In the genomic region with DNA sequence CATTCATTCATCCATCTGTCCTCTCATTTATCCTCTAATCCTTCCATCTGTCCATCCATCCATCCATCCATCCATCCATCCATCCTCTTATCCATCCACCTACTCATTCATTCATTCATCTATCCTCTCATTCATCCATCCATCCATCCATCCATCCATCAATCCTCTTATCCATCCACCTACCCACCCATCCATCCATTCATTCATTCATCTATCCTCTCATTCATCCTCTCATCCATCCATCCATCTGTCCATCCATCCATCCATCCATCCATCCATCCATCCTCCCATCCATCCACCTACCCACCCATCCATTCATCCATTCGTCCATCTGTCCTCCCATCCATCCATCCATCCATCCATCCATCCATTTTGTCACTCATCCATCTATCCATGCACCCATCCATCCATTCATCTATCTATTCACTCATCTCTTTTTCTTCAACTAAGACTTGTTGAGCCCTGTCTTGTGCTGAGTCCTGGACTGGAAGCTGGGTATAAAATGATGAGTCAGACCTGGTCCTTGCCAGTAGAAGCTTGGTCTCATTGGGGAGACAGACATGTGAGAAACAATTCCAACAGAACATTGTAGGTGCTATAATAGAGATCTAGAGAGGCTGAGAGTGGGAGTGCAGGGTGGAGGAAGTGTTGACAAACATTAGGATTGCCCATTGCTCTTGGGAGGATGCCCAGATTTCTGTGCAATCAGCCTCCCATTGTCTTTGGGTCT, we compare ENCODE assay signal across 1 cellular context.
TF ChIP-seq lines count a peak whose summit lies in the region.

No MANE protein-coding gene starts in this region.

TF ChIP-seq in K562, 482 proteins besides CTCF, POLR2A, EP300 and RAD21 (continued from another document):
- TF ChIP-seq, protein P1, sequence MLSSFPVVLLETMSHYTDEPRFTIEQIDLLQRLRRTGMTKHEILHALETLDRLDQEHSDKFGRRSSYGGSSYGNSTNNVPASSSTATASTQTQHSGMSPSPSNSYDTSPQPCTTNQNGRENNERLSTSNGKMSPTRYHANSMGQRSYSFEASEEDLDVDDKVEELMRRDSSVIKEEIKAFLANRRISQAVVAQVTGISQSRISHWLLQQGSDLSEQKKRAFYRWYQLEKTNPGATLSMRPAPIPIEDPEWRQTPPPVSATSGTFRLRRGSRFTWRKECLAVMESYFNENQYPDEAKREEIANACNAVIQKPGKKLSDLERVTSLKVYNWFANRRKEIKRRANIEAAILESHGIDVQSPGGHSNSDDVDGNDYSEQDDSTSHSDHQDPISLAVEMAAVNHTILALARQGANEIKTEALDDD (IDR thresholded peaks at IDR 0.05), result no peak
- TF ChIP-seq, protein P2, sequence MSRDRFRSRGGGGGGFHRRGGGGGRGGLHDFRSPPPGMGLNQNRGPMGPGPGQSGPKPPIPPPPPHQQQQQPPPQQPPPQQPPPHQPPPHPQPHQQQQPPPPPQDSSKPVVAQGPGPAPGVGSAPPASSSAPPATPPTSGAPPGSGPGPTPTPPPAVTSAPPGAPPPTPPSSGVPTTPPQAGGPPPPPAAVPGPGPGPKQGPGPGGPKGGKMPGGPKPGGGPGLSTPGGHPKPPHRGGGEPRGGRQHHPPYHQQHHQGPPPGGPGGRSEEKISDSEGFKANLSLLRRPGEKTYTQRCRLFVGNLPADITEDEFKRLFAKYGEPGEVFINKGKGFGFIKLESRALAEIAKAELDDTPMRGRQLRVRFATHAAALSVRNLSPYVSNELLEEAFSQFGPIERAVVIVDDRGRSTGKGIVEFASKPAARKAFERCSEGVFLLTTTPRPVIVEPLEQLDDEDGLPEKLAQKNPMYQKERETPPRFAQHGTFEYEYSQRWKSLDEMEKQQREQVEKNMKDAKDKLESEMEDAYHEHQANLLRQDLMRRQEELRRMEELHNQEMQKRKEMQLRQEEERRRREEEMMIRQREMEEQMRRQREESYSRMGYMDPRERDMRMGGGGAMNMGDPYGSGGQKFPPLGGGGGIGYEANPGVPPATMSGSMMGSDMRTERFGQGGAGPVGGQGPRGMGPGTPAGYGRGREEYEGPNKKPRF (IDR thresholded peaks at IDR 0.05; ENCODE audit: low read depth, low read length), result no peak
- TF ChIP-seq TRIM28 (IDR thresholded peaks at IDR 0.05), result 0 out of 2 replicates have a peak, but pooled peaks have one; percentile 18
- TF ChIP-seq, protein P3, sequence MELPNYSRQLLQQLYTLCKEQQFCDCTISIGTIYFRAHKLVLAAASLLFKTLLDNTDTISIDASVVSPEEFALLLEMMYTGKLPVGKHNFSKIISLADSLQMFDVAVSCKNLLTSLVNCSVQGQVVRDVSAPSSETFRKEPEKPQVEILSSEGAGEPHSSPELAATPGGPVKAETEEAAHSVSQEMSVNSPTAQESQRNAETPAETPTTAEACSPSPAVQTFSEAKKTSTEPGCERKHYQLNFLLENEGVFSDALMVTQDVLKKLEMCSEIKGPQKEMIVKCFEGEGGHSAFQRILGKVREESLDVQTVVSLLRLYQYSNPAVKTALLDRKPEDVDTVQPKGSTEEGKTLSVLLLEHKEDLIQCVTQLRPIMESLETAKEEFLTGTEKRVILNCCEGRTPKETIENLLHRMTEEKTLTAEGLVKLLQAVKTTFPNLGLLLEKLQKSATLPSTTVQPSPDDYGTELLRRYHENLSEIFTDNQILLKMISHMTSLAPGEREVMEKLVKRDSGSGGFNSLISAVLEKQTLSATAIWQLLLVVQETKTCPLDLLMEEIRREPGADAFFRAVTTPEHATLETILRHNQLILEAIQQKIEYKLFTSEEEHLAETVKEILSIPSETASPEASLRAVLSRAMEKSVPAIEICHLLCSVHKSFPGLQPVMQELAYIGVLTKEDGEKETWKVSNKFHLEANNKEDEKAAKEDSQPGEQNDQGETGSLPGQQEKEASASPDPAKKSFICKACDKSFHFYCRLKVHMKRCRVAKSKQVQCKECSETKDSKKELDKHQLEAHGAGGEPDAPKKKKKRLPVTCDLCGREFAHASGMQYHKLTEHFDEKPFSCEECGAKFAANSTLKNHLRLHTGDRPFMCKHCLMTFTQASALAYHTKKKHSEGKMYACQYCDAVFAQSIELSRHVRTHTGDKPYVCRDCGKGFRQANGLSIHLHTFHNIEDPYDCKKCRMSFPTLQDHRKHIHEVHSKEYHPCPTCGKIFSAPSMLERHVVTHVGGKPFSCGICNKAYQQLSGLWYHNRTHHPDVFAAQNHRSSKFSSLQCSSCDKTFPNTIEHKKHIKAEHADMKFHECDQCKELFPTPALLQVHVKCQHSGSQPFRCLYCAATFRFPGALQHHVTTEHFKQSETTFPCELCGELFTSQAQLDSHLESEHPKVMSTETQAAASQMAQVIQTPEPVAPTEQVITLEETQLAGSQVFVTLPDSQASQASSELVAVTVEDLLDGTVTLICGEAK (IDR thresholded peaks at IDR 0.05), result no peak
- TF ChIP-seq, protein P3 (CRISPR knock-in tag; IDR thresholded peaks at IDR 0.05), result no peak
- TF ChIP-seq CHD1 (IDR thresholded peaks at IDR 0.05; ENCODE audit: low read length), result no peak
- TF ChIP-seq, protein P4, sequence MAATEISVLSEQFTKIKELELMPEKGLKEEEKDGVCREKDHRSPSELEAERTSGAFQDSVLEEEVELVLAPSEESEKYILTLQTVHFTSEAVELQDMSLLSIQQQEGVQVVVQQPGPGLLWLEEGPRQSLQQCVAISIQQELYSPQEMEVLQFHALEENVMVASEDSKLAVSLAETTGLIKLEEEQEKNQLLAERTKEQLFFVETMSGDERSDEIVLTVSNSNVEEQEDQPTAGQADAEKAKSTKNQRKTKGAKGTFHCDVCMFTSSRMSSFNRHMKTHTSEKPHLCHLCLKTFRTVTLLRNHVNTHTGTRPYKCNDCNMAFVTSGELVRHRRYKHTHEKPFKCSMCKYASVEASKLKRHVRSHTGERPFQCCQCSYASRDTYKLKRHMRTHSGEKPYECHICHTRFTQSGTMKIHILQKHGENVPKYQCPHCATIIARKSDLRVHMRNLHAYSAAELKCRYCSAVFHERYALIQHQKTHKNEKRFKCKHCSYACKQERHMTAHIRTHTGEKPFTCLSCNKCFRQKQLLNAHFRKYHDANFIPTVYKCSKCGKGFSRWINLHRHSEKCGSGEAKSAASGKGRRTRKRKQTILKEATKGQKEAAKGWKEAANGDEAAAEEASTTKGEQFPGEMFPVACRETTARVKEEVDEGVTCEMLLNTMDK (IDR thresholded peaks at IDR 0.05; ENCODE audit: borderline replicate concordance, insufficient read depth, low read depth, low read length, poor library complexity, severe bottlenecking), result no peak
- TF ChIP-seq, protein P5, sequence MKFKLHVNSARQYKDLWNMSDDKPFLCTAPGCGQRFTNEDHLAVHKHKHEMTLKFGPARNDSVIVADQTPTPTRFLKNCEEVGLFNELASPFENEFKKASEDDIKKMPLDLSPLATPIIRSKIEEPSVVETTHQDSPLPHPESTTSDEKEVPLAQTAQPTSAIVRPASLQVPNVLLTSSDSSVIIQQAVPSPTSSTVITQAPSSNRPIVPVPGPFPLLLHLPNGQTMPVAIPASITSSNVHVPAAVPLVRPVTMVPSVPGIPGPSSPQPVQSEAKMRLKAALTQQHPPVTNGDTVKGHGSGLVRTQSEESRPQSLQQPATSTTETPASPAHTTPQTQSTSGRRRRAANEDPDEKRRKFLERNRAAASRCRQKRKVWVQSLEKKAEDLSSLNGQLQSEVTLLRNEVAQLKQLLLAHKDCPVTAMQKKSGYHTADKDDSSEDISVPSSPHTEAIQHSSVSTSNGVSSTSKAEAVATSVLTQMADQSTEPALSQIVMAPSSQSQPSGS (CRISPR knock-in tag; IDR thresholded peaks at IDR 0.05), result no peak
- TF ChIP-seq MAFF (IDR thresholded peaks at IDR 0.05; ENCODE audit: low read length), result peak; percentile 42
- no peak for TF ChIP-seq RBM25 (IDR thresholded peaks at IDR 0.05; ENCODE audit: low read depth, low read length, severe bottlenecking)
- TF ChIP-seq, protein P6, sequence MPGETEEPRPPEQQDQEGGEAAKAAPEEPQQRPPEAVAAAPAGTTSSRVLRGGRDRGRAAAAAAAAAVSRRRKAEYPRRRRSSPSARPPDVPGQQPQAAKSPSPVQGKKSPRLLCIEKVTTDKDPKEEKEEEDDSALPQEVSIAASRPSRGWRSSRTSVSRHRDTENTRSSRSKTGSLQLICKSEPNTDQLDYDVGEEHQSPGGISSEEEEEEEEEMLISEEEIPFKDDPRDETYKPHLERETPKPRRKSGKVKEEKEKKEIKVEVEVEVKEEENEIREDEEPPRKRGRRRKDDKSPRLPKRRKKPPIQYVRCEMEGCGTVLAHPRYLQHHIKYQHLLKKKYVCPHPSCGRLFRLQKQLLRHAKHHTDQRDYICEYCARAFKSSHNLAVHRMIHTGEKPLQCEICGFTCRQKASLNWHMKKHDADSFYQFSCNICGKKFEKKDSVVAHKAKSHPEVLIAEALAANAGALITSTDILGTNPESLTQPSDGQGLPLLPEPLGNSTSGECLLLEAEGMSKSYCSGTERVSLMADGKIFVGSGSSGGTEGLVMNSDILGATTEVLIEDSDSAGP (CRISPR knock-in tag; IDR thresholded peaks at IDR 0.05), result no peak
- TF ChIP-seq TRIM24 (IDR thresholded peaks at IDR 0.05), result peak; percentile 8 to 55; a peak in 1 of 4 replicates
- TF ChIP-seq, protein P7, sequence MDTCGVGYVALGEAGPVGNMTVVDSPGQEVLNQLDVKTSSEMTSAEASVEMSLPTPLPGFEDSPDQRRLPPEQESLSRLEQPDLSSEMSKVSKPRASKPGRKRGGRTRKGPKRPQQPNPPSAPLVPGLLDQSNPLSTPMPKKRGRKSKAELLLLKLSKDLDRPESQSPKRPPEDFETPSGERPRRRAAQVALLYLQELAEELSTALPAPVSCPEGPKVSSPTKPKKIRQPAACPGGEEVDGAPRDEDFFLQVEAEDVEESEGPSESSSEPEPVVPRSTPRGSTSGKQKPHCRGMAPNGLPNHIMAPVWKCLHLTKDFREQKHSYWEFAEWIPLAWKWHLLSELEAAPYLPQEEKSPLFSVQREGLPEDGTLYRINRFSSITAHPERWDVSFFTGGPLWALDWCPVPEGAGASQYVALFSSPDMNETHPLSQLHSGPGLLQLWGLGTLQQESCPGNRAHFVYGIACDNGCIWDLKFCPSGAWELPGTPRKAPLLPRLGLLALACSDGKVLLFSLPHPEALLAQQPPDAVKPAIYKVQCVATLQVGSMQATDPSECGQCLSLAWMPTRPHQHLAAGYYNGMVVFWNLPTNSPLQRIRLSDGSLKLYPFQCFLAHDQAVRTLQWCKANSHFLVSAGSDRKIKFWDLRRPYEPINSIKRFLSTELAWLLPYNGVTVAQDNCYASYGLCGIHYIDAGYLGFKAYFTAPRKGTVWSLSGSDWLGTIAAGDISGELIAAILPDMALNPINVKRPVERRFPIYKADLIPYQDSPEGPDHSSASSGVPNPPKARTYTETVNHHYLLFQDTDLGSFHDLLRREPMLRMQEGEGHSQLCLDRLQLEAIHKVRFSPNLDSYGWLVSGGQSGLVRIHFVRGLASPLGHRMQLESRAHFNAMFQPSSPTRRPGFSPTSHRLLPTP (IDR thresholded peaks at IDR 0.05; ENCODE audit: borderline replicate concordance, extremely low read depth, insufficient read length), result no peak
- no peak for TF ChIP-seq HDAC2 (IDR thresholded peaks at IDR 0.05)
- TF ChIP-seq ZFP1 (CRISPR knock-in tag; IDR thresholded peaks at IDR 0.05), result peak; percentile 92
- no peak for TF ChIP-seq CBX5 (IDR thresholded peaks at IDR 0.05; ENCODE audit: borderline replicate concordance, low read depth)
- TF ChIP-seq KDM4B (IDR thresholded peaks at IDR 0.05; ENCODE audit: borderline replicate concordance in 2 of 2, low read depth in 1 of 2), result no peak
- TF ChIP-seq TEAD4 (IDR thresholded peaks at IDR 0.05; ENCODE audit: low read length), result no peak
- TF ChIP-seq TEAD4 (CRISPR knock-in tag; IDR thresholded peaks at IDR 0.05; ENCODE audit: borderline replicate concordance), result no peak
- TF ChIP-seq SIN3B (IDR thresholded peaks at IDR 0.05; ENCODE audit: low read depth), result no peak
- no peak for TF ChIP-seq ZNF354B (CRISPR knock-in tag; IDR thresholded peaks at IDR 0.05)
- TF ChIP-seq ZNF589 (CRISPR knock-in tag; IDR thresholded peaks at IDR 0.05; ENCODE audit: low read depth), result no peak
- no peak for TF ChIP-seq ZSCAN32 (CRISPR knock-in tag; IDR thresholded peaks at IDR 0.05)
- TF ChIP-seq MEIS2 (IDR thresholded peaks at IDR 0.05; ENCODE audit: partially characterized antibody), result no peak
- no peak for TF ChIP-seq ZZZ3 (IDR thresholded peaks at IDR 0.05)
- no peak for TF ChIP-seq ZNF224 (CRISPR knock-in tag; IDR thresholded peaks at IDR 0.05)
- no peak for TF ChIP-seq BDP1 (IDR thresholded peaks at IDR 0.05; ENCODE audit: insufficient read depth, insufficient read length)
- peak; percentile 85 for TF ChIP-seq ZNF316 (IDR thresholded peaks at IDR 0.05)
- TF ChIP-seq KHSRP (IDR thresholded peaks at IDR 0.05), result no peak
- no peak for TF ChIP-seq U2AF1 (optimal IDR thresholded peaks at IDR 0.05; ENCODE audit: low read depth, low read length)
- peak; percentile 62; the same call in 1 of the 2 replicates for TF ChIP-seq NFE2 (IDR thresholded peaks at IDR 0.05; ENCODE audit: low read depth)
- TF ChIP-seq, protein P8, sequence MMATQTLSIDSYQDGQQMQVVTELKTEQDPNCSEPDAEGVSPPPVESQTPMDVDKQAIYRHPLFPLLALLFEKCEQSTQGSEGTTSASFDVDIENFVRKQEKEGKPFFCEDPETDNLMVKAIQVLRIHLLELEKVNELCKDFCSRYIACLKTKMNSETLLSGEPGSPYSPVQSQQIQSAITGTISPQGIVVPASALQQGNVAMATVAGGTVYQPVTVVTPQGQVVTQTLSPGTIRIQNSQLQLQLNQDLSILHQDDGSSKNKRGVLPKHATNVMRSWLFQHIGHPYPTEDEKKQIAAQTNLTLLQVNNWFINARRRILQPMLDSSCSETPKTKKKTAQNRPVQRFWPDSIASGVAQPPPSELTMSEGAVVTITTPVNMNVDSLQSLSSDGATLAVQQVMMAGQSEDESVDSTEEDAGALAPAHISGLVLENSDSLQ (IDR thresholded peaks at IDR 0.05), result no peak
- TF ChIP-seq ZKSCAN8 (CRISPR knock-in tag; IDR thresholded peaks at IDR 0.05), result no peak
